ENCODE assay signal across 19 cellular contexts in genomic region chr11:92979176-92979575, GRCh38. TPM values are rescaled to one million over a fixed set of nuclear protein-coding genes. Genes with fewer than 3 reads are reported as not detected.
DNase-seq lines count a peak whose midpoint lies in the region; ATAC-seq, FAIRE-seq and TF ChIP-seq lines count a peak whose summit lies in the region.
"Had no signal": no experiment of that assay in that cellular context is flagged by ENCODE, and none has a peak within 500 bp of the region (broad histone marks: within the 10 kb centered on the region; RNA-seq: fewer than 3 reads in every experiment).

No MANE protein-coding gene starts in this region.

- no peaks in the 10 kb centered on the region for H3K4me1 Mint-ChIP-seq in activated CD4-positive, alpha-beta T cell treated with anti-CD3 and anti-CD28 coated beads for 36 hours
- H3K4me1 Mint-ChIP-seq: activated naive CD8-positive, alpha-beta T cell treated with anti-CD3 and anti-CD28 coated beads, Interleukin-2, amount 10 ng/mL, durations not matched to agents 7 days and 5 days had no signal

- ATAC-seq in activated CD4-positive, alpha-beta T cell treated with anti-CD3 and anti-CD28 coated beads for 36 hours, result no peak
- ATAC-seq: activated CD8-positive, alpha-beta T cell treated with anti-CD3 and anti-CD28 coated beads for 36 hours; activated T-cell treated with anti-CD3 and anti-CD28 coated beads, Interleukin-2, amount 50 U/mL, for 72 hours; upper lobe of right lung had no signal

- no peaks in the 10 kb centered on the region for H3K27me3 ChIP-seq in bronchial epithelial cell (ENCODE audit: control insufficient read depth, insufficient read depth, low read length)
- H3K27me3 ChIP-seq: upper lobe of right lung had no signal

- H3K27me3 Mint-ChIP-seq in activated CD4-positive, alpha-beta T cell treated with anti-CD3 and anti-CD28 coated beads for 36 hours, result peaks cover 9% of the 10 kb centered on the region

- no peak for TF ChIP-seq CTCF in bronchial epithelial cell (IDR thresholded peaks at IDR 0.05; ENCODE audit: insufficient read depth, low read length, severe bottlenecking)

- intact Hi-C loops in posterior vena cava (cut with DNase I), result no loop called here
- intact Hi-C loops in activated CD4-positive, alpha-beta T cell treated with anti-CD3 and anti-CD28 coated beads for 36 hours (cut with DNase I, micrococcal nuclease), result no loop called here

- POLR2A ChIA-PET in activated CD4-positive, alpha-beta T cell treated with anti-CD3 and anti-CD28 coated beads for 36 hours (lab: Charles Lee), result no interaction called here

- no peaks in the 10 kb centered on the region for H3K36me3 Mint-ChIP-seq in activated CD4-positive, alpha-beta T cell treated with anti-CD3 and anti-CD28 coated beads for 36 hours (ENCODE audit: low read depth)
- H3K36me3 Mint-ChIP-seq: activated naive CD8-positive, alpha-beta T cell treated with anti-CD3 and anti-CD28 coated beads, Interleukin-2, amount 10 ng/mL, durations not matched to agents 7 days and 5 days had no signal

- no peaks in the 10 kb centered on the region for H3K9me3 Mint-ChIP-seq in activated CD4-positive, alpha-beta T cell treated with anti-CD3 and anti-CD28 coated beads for 36 hours (ENCODE audit: low read depth)
- H3K9me3 Mint-ChIP-seq: activated CD8-positive, alpha-beta T cell treated with anti-CD3 and anti-CD28 coated beads for 36 hours; activated naive CD8-positive, alpha-beta T cell treated with anti-CD3 and anti-CD28 coated beads, Interleukin-2, amount 10 ng/mL, durations not matched to agents 7 days and 5 days; activated T-cell treated with anti-CD3 and anti-CD28 coated beads, Interleukin-2, amount 50 U/mL, for 72 hours; CD4-positive, alpha-beta T cell; stimulated activated naive CD8-positive, alpha-beta T cell treated with anti-CD3 and anti-CD28 coated beads, Interleukin-15, Interleukin-2, amounts not matched to agents 100 ng/mL and 50 ng/mL, for 24 hours had no signal

- H3K27ac Mint-ChIP-seq in activated CD4-positive, alpha-beta T cell treated with anti-CD3 and anti-CD28 coated beads for 36 hours, result no peak overlapping the region
- H3K27ac Mint-ChIP-seq: activated CD8-positive, alpha-beta T cell treated with anti-CD3 and anti-CD28 coated beads for 36 hours; activated naive CD8-positive, alpha-beta T cell treated with anti-CD3 and anti-CD28 coated beads, Interleukin-2, amount 10 ng/mL, durations not matched to agents 7 days and 5 days; activated T-cell treated with anti-CD3 and anti-CD28 coated beads, Interleukin-2, amount 50 U/mL, for 72 hours; CD4-positive, alpha-beta T cell; stimulated activated naive CD8-positive, alpha-beta T cell treated with anti-CD3 and anti-CD28 coated beads, Interleukin-15, Interleukin-2, amounts not matched to agents 100 ng/mL and 50 ng/mL, for 24 hours had no signal

- no peak overlapping the region for H3K4me3 ChIP-seq in bronchial epithelial cell (ENCODE audit: low read depth, low read length)
- H3K4me3 ChIP-seq: upper lobe of right lung had no signal

- CTCF ChIA-PET in activated CD4-positive, alpha-beta T cell treated with anti-CD3 and anti-CD28 coated beads for 36 hours (lab: Charles Lee), result interaction anchor here (0.7 kb wide), 1 partner anchor 47 kb away, joined by 3 read pairs; no protein-coding TSS in a partner anchor

- no peak overlapping the region for H3K4me3 Mint-ChIP-seq in activated CD4-positive, alpha-beta T cell treated with anti-CD3 and anti-CD28 coated beads for 36 hours
- H3K4me3 Mint-ChIP-seq: activated CD8-positive, alpha-beta T cell treated with anti-CD3 and anti-CD28 coated beads for 36 hours; activated naive CD8-positive, alpha-beta T cell treated with anti-CD3 and anti-CD28 coated beads, Interleukin-2, amount 10 ng/mL, durations not matched to agents 7 days and 5 days; activated T-cell treated with anti-CD3 and anti-CD28 coated beads, Interleukin-2, amount 50 U/mL, for 72 hours; CD4-positive, alpha-beta T cell; stimulated activated naive CD8-positive, alpha-beta T cell treated with anti-CD3 and anti-CD28 coated beads, Interleukin-15, Interleukin-2, amounts not matched to agents 100 ng/mL and 50 ng/mL, for 24 hours had no signal

- H3K36me3 ChIP-seq in bronchial epithelial cell (ENCODE audit: control insufficient read depth, insufficient read depth, low read length), result no peaks in the 10 kb centered on the region
- H3K36me3 ChIP-seq: upper lobe of right lung had no signal

- DNase-seq in DMS53 (lab: John Stamatoyannopoulos, UW), result peak; percentile 57
- DNase-seq in DMS53 treated with DMSO at 0.1 percent for 48 hours (lab: John Stamatoyannopoulos, UW; ENCODE audit: unreplicated experiment), result no peak
- DNase-seq in NCI-H226, result peak; percentile 76
- peak; percentile 73 for DNase-seq in bronchial epithelial cell (ENCODE audit: low read depth)
- peak; percentile 8 for DNase-seq in non-pigmented ciliary epithelial cell (ENCODE audit: low read depth)
- no peak for DNase-seq in posterior vena cava (ENCODE audit: low spot score)
- no peak for DNase-seq in T-helper 2 cell
- DNase-seq in activated CD4-positive, alpha-beta T cell treated with anti-CD3 and anti-CD28 coated beads for 36 hours, result no peak
- DNase-seq: activated CD8-positive, alpha-beta T cell treated with anti-CD3 and anti-CD28 coated beads for 36 hours; activated naive CD8-positive, alpha-beta T cell treated with anti-CD3 and anti-CD28 coated beads, Interleukin-2, amount 10 ng/mL, durations not matched to agents 7 days and 5 days; activated T-cell treated with anti-CD3 and anti-CD28 coated beads, Interleukin-2, amount 50 U/mL, for 72 hours; CD4-positive, alpha-beta T cell; stimulated activated CD4-positive, alpha-beta T cell treated with anti-CD3 and anti-CD28 coated beads, Interleukin-15, amount 100 ng/mL, for 24 hours; upper lobe of right lung had no signal

- no peak for FAIRE-seq in bronchial epithelial cell (lab: Jason Lieb, UNC)
- FAIRE-seq: endometrium, islet of Langerhans had no signal

RNA-seq across cellular contexts. Expression of gene MTNR1B, which starts 9.7 kb away (rescaled TPM):
- total RNA-seq in bronchial epithelial cell (not detected in 2 replicates), posterior vena cava (not detected)
- not detected for total RNA-seq in activated CD4-positive, alpha-beta T cell treated with anti-CD3 and anti-CD28 coated beads for 36 hours
- total RNA-seq: activated CD8-positive, alpha-beta T cell treated with anti-CD3 and anti-CD28 coated beads for 36 hours; activated naive CD8-positive, alpha-beta T cell treated with anti-CD3 and anti-CD28 coated beads, Interleukin-2, amount 10 ng/mL, durations not matched to agents 7 days and 5 days; activated T-cell treated with anti-CD3 and anti-CD28 coated beads, Interleukin-2, amount 50 U/mL, for 72 hours; CD4-positive, alpha-beta T cell; cerebellum; mesenteric fat pad; upper lobe of right lung had no signal

Comparison
In these comparisons a context has a peak if more than half of its experiments do, and no peak if none do; other contexts are left out.
1. DNase-seq: peak in DMS53 (single experiment), NCI-H226 (single experiment), bronchial epithelial cell (single experiment) and non-pigmented ciliary epithelial cell (single experiment); none in DMS53 treated with DMSO at 0.1 percent for 48 hours (single experiment), posterior vena cava (single experiment), T-helper 2 cell (0 of 5) and activated CD4-positive, alpha-beta T cell treated with anti-CD3 and anti-CD28 coated beads for 36 hours (single experiment).